8 cellular contexts compared by ENCODE assay signal in the genomic region with DNA sequence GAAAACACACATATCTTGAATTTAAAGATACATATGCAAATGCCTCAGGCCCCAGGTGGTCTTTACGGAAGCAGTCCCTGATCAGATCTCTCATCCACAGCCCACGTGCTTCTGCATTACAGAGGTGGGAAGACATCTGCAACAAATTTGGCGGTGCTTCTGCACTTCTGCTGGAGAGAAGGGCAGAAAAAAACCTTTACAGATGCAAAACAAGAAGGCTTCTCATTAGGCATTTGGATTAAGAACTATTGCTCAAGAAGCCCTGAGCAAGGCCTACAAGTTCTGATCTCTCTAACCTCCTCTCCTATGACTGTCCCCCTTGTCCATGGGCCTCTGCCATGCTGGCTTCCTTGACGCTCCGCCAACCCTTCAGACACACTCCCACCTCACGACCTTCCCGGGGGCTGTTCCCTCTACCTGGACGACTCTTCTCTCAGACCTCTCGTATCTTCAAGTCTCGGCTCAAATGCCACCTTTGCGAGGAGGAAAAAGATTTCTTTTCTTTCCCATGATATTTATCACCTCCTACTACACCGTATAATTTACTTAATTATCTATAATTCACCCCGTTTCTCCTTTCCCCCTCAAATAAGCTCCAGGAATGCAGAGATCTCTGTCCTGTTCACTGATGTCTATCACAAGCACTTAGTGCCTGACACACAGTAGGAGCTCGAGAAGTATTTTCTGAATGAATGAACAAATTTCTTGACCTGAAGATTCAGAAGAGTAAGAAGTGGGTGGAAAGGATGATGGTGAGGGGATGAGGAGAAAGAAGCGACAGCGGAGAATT. TPM values are rescaled to one million over a fixed set of nuclear protein-coding genes. Genes with fewer than 3 reads are reported as not detected.
DNase-seq lines count a peak whose midpoint lies in the region; ATAC-seq and TF ChIP-seq lines count a peak whose summit lies in the region.

No MANE protein-coding gene starts in this region.

- H3K36me3 Mint-ChIP-seq in Calu3 (ENCODE audit: insufficient read depth, unreplicated experiment) = peaks cover 51% of the 10 kb centered on the region
- H3K36me3 Mint-ChIP-seq in natural killer cell treated with Interleukin-12 subunit alpha and Interleukin-12 subunit beta and Interleukin-15 and Interleukin-18, amount 100 ng/mL, for 72 hours = no peaks in the 10 kb centered on the region

- peak overlapping the region in 55 of 59 donors; percentile 46 to 99 (median 92) for H3K27ac ChIP-seq in dorsolateral prefrontal cortex

- peak overlapping the region; percentile 92 for H3K27ac Mint-ChIP-seq in Calu3 (ENCODE audit: unreplicated experiment)
- peak overlapping the region; percentile 81 to 95 for H3K27ac Mint-ChIP-seq in natural killer cell treated with Interleukin-12 subunit alpha and Interleukin-12 subunit beta and Interleukin-15 and Interleukin-18, amount 100 ng/mL, for 72 hours

- H3K27me3 Mint-ChIP-seq in Calu3 (ENCODE audit: unreplicated experiment) = no peaks in the 10 kb centered on the region
- no peaks in the 10 kb centered on the region for H3K27me3 Mint-ChIP-seq in natural killer cell treated with Interleukin-12 subunit alpha and Interleukin-12 subunit beta and Interleukin-15 and Interleukin-18, amount 100 ng/mL, for 72 hours

- TF ChIP-seq CTCF in Calu3 (IDR thresholded peaks at IDR 0.05; ENCODE audit: unreplicated experiment) = no peak
- no peak for TF ChIP-seq CTCF in dorsolateral prefrontal cortex (IDR thresholded peaks at IDR 0.05 in 54 of 56, conservative IDR thresholded peaks at IDR 0.05 in 2 of 56; ENCODE audit: low read depth in 1 of 56, partially characterized antibody in 56 of 56)

- CTCF ChIA-PET in Calu3 (lab: Charles Lee) = interaction anchor here (0.6 to 1.0 kb wide), 3 partner anchors 8 to 63 kb away, joined by 3 read pairs; no protein-coding TSS in a partner anchor

- H3K4me3 ChIP-seq in dorsolateral prefrontal cortex = peak overlapping the region; percentile 64 to 100 (median 90)

- peak overlapping the region; percentile 85 for H3K4me3 Mint-ChIP-seq in Calu3 (ENCODE audit: low read depth, unreplicated experiment)
- peak overlapping the region; percentile 95 for H3K4me3 Mint-ChIP-seq in natural killer cell treated with Interleukin-12 subunit alpha and Interleukin-12 subunit beta and Interleukin-15 and Interleukin-18, amount 100 ng/mL, for 72 hours

- BruUV-seq in Calu3 (replicated peaks; lab: Mats Ljungman, UMichigan) = TSS peak; percentile 33

- H3K27me3 ChIP-seq in dorsolateral prefrontal cortex = no peaks in the 10 kb centered on the region

- no peak for ATAC-seq in natural killer cell treated with Interleukin-12 subunit alpha and Interleukin-12 subunit beta and Interleukin-15 and Interleukin-18, amount 100 ng/mL, for 72 hours
- ATAC-seq in GM18870 (IDR thresholded peaks at IDR 0.05; ENCODE audit: unreplicated experiment) = no peak
- ATAC-seq in GM18511 (IDR thresholded peaks at IDR 0.05; ENCODE audit: unreplicated experiment) = no peak

- intact Hi-C loops in Calu3 (cut with micrococcal nuclease; ENCODE audit: unreplicated experiment) = no loop called here
- intact Hi-C loops in dorsolateral prefrontal cortex (cut with DNase I) = loop anchor here (5.0 to 10.0 kb wide), 5 partner anchors 79 to 276 kb away; partner anchors contain the start of genes SUB1 (in 2 of the 2), GOLPH3 (in 1 of the 2) and ZFR (in 1 of the 2)

- H3K9me3 Mint-ChIP-seq in Calu3 (ENCODE audit: low read depth, unreplicated experiment) = no peaks in the 10 kb centered on the region
- no peaks in the 10 kb centered on the region for H3K9me3 Mint-ChIP-seq in natural killer cell treated with Interleukin-12 subunit alpha and Interleukin-12 subunit beta and Interleukin-15 and Interleukin-18, amount 100 ng/mL, for 72 hours

- DNase-seq in Calu3 (no peak), NAMALWA (ENCODE audit: low spot score) (peak; percentile 96), dorsolateral prefrontal cortex (peak in 1 of 10 donors; percentile 16), SK-N-DZ (ENCODE audit: low spot score) (no peak), middle frontal gyrus (ENCODE audit: extremely low spot score, low spot score) (no peak)
- no peak for DNase-seq in natural killer cell treated with Interleukin-12 subunit alpha and Interleukin-12 subunit beta and Interleukin-15 and Interleukin-18, amount 100 ng/mL, for 72 hours (ENCODE audit: low spot score)

- H3K4me1 Mint-ChIP-seq in Calu3 (ENCODE audit: low read depth, unreplicated experiment) = peaks cover 48% of the 10 kb centered on the region
- peaks cover 34 to 42% of the 10 kb centered on the region in 2 donors for H3K4me1 Mint-ChIP-seq in natural killer cell treated with Interleukin-12 subunit alpha and Interleukin-12 subunit beta and Interleukin-15 and Interleukin-18, amount 100 ng/mL, for 72 hours (ENCODE audit: low read depth in 2 of 2)

RNA-seq across cellular contexts. Expression of gene MTMR12, which starts 1.1 kb away (rescaled TPM):
- total RNA-seq in Calu3 (2022) (32.9 and 42.7 TPM in 2 replicates), dorsolateral prefrontal cortex (10 to 100 TPM; 24.4 to 67.2 (median 41.4) TPM)
- total RNA-seq in natural killer cell treated with Interleukin-12 subunit alpha and Interleukin-12 subunit beta and Interleukin-15 and Interleukin-18, amount 100 ng/mL, for 72 hours = 10 to 100 TPM; 28.8 to 31.9 TPM
- 8.0 and 8.4 TPM in 2 replicates for polyA plus RNA-seq in SK-N-DZ (2014; cell fraction: cytosol; rRNA removed)
- 5.8 and 10.5 TPM in 2 replicates for polyA plus RNA-seq in SK-N-DZ (2014; cell fraction: nucleus; rRNA removed)
